Comparison of ENCODE assay signal across 6 cellular contexts in the genomic region with DNA sequence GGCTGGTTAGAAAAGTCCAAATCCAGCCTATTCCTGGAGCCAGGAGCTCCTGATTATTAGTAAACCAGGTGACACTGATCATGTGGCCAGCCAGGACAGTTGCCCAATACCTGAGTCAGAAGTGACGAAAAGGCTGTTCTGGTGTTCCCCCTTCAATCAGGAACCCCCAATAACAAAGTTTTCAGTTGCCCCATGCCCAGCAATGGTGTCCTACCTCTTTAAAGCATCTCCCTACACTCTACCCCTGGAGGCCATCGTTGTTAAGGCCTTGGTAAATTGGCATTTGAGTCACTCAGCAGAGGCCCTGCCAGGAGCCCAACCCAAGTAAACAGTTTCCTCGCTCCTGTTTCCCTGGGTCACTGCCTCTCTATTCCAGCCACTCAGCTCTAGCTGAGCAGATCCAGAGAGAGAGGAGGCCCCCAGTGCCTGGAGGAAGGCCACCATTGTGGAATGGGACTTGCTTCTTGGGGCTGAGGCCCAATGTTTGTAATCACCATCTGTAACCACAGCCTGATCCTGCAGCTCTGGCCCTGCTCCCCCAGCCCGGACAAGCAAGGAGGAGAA.
A peak's percentile ranks its signal among the peaks of the same experiment; 100 is the strongest.
DNase-seq lines count a peak whose midpoint lies in the region.

No MANE protein-coding gene starts in this region.

- H3K4me3 ChIP-seq in stomach smooth muscle (ENCODE audit: low read length in 2 of 2) = peak overlapping the region in 1 of 2 donors; percentile 16

- peaks cover 25% of the 10 kb centered on the region for H3K4me1 ChIP-seq in stomach smooth muscle (ENCODE audit: control insufficient read depth, insufficient read depth, low read length)

- H3K9ac ChIP-seq in stomach smooth muscle (ENCODE audit: low read length in 2 of 2) = peak overlapping the region; percentile 42

- H3K27ac ChIP-seq in stomach smooth muscle (ENCODE audit: low read length) = peak overlapping the region; percentile 76

- H3K9me3 ChIP-seq in stomach smooth muscle (ENCODE audit: control insufficient read depth in 2 of 2, low read length in 2 of 2) = no peaks in the 10 kb centered on the region

- DNase-seq in NCI-H526 (lab: John Stamatoyannopoulos, UW) (peak; percentile 28 to 45), NCI-H526 treated with DMSO at 0.1 percent for 48 hours (lab: John Stamatoyannopoulos, UW) (no peak), fibroblast of the conjunctiva (ENCODE audit: low read depth) (peak; percentile 47), COLO668 (lab: John Stamatoyannopoulos, UW; ENCODE audit: unreplicated experiment) (no peak), NCI-H1417 (lab: John Stamatoyannopoulos, UW) (no peak)

- no peaks in the 10 kb centered on the region for H3K27me3 ChIP-seq in stomach smooth muscle (ENCODE audit: control insufficient read depth in 1 of 2, insufficient read depth in 2 of 2, low read length in 2 of 2)

- peaks cover 30 to 55% of the 10 kb centered on the region in 2 donors for H3K36me3 ChIP-seq in stomach smooth muscle (ENCODE audit: control insufficient read depth in 2 of 2, insufficient read depth in 2 of 2, low read length in 2 of 2)

Comparison
In these comparisons a context has a peak if more than half of its experiments do, and no peak if none do; other contexts are left out.
1. DNase-seq: peak in NCI-H526 (2 of 2) and fibroblast of the conjunctiva (single experiment); none in NCI-H526 treated with DMSO at 0.1 percent for 48 hours (single experiment), COLO668 (single experiment) and NCI-H1417 (0 of 3).